11 cellular contexts compared by ENCODE assay signal in genomic region chr17:61625564-61625963, GRCh38. TPM values are rescaled to one million over a fixed set of nuclear protein-coding genes. Genes with fewer than 3 reads are reported as not detected.
"Had no signal": no experiment of that assay in that cellular context is flagged by ENCODE, and none has a peak within 500 bp of the region (broad histone marks: within the 10 kb centered on the region; RNA-seq: fewer than 3 reads in every experiment).

No MANE protein-coding gene starts in this region.

- H3K27ac ChIP-seq: HL-60, KMS-11 had no signal

- ATAC-seq: HepG2, K562 had no signal

- H3K4me2 ChIP-seq: KMS-11 had no signal

- DNase-seq: IMR-90, KBM-7, KG1 had no signal

- H3K9ac ChIP-seq: KMS-11 had no signal

- H3K4me3 ChIP-seq: K562 had no signal

- FAIRE-seq: HepG2, HTR-8/SVneo, K562 had no signal

RNA-seq across cellular contexts. Expression of gene NACA2, which starts 34.5 kb away (rescaled TPM):
- total RNA-seq: HepG2, HT-29, HT1080, IMR-90 had no signal
- polyA plus RNA-seq: IgD-negative memory B cell, IMR-90 had no signal
